Comparison of ENCODE assay signal across 14 cellular contexts in the genomic region with DNA sequence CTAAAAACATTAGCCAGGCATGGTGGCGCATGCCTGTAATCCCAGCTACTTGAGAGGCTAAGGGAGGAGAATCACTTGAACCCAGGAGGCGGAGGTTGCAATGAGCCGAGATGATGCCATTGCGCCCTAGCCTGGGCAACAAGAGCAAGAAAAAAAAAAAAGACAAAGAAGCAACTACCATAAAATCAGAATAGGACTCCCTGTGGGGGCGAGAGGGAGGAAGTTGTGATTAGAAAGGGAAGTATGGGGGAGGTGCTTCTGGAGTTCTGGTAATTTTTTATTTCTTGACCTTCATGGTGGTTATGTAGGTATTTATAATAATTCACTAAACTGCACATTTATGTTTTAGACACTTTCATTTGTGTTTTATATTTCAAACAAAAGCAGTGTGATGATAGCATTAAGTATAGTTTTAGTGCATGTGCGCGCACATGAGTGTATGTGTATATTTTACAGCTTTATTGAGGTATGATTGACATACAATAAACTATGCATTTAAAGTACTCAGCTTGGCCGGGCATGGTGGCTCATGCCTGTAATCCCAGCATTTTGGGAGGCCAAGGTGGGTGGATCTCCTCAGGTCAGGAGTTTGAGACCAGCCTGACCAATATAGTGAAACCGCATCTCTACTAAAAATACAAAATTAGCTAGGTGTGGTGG. TPM values are rescaled to one million over a fixed set of nuclear protein-coding genes. Genes with fewer than 3 reads are reported as not detected.
A peak's percentile ranks its signal among the peaks of the same experiment; 100 is the strongest.
DNase-seq lines count a peak whose midpoint lies in the region; ATAC-seq and TF ChIP-seq lines count a peak whose summit lies in the region.
"Had no signal": no experiment of that assay in that cellular context is flagged by ENCODE, and none has a peak within 500 bp of the region (broad histone marks: within the 10 kb centered on the region; RNA-seq: fewer than 3 reads in every experiment).

No MANE protein-coding gene starts in this region.

- peaks cover 15% of the 10 kb centered on the region; the same call in 1 of the 2 replicates for H3K36me3 ChIP-seq in Loucy (ENCODE audit: insufficient read depth, low read length)
- H3K36me3 ChIP-seq: HAP-1 had no signal

- ATAC-seq in left colon (peak; percentile 96), esophagus mucosa (no peak)
- ATAC-seq: HepG2 had no signal

- H2AFZ ChIP-seq in Loucy (ENCODE audit: low read length): no peak overlapping the region
- H2AFZ ChIP-seq: GM23248 had no signal

- H3K4me1 ChIP-seq in Loucy (ENCODE audit: insufficient read depth, low read length, poor library complexity, severe bottlenecking): peaks cover 9% of the 10 kb centered on the region
- H3K4me1 ChIP-seq: Caco-2 had no signal

- no peaks in the 10 kb centered on the region for H3F3A ChIP-seq in Loucy (ENCODE audit: low read depth)

- H3K9me2 ChIP-seq in Loucy (replicated peaks; ENCODE audit: low read depth, low read length): no peaks in the 10 kb centered on the region

- no peaks in the 10 kb centered on the region for H3K9me3 ChIP-seq in Loucy (ENCODE audit: insufficient read depth, low read depth, low read length)
- H3K9me3 ChIP-seq: Caco-2, HAP-1 had no signal

- intact Hi-C loops in left colon (cut with DNase I, micrococcal nuclease): no loop called here

- TF ChIP-seq CTCF in Loucy (conservative IDR thresholded peaks at IDR 0.05; ENCODE audit: low read length): no peak

- H3K4me3 ChIP-seq in Loucy (ENCODE audit: low read length, poor library complexity, severe bottlenecking): no peak overlapping the region
- H3K4me3 ChIP-seq: GM23248, HAP-1 had no signal

- DNase-seq in CD1c-positive myeloid dendritic cell (ENCODE audit: extremely low spot score): peak; percentile 35
- peak in 1 of 2 donors; percentile 25 for DNase-seq in left colon
- DNase-seq in GM03348 (ENCODE audit: low spot score): no peak
- DNase-seq in stimulated activated CD4-positive, alpha-beta T cell treated with anti-CD3 and anti-CD28 coated beads, Interleukin-4, amount 100 ng/mL, for 4 hours: no peak
- no peak for DNase-seq in NCI-H2029 (lab: John Stamatoyannopoulos, UW)
- DNase-seq: AML-193; Caco-2; CD4-positive, CD25-positive, alpha-beta regulatory T cell; GM23248; KG1 had no signal

- no peaks in the 10 kb centered on the region for H3K79me2 ChIP-seq in Loucy (ENCODE audit: insufficient read depth, low read length)

- H3K27me3 ChIP-seq in Loucy (ENCODE audit: insufficient read depth, low read length, poor library complexity, severe bottlenecking): no peaks in the 10 kb centered on the region

- H4K20me1 ChIP-seq in Loucy (ENCODE audit: insufficient read depth, low read length, poor library complexity, severe bottlenecking): no peaks in the 10 kb centered on the region

- peak overlapping the region; percentile 20 for H3K4me2 ChIP-seq in Loucy (ENCODE audit: low read depth, low read length, poor library complexity, severe bottlenecking)

- no peak overlapping the region for H3K9ac ChIP-seq in Loucy (ENCODE audit: low read depth, low read length, poor library complexity, severe bottlenecking)
- H3K9ac ChIP-seq: GM23248 had no signal

RNA-seq across cellular contexts. Expression of gene SIK2, which starts 43.5 kb away (rescaled TPM):
- total RNA-seq in left colon (10 to 100 TPM; 22.9 to 23.8 TPM), esophagus mucosa (6.8 TPM)
